Comparison of ENCODE assay signal across 1 cellular context in genomic region chr1:98181041-98181764, GRCh38.
TF ChIP-seq lines count a peak whose summit lies in the region.

No MANE protein-coding gene starts in this region.

TF ChIP-seq in GM12878, 131 proteins besides CTCF, POLR2A, EP300 and RAD21 (continued from another document):
- TF ChIP-seq, protein P1, sequence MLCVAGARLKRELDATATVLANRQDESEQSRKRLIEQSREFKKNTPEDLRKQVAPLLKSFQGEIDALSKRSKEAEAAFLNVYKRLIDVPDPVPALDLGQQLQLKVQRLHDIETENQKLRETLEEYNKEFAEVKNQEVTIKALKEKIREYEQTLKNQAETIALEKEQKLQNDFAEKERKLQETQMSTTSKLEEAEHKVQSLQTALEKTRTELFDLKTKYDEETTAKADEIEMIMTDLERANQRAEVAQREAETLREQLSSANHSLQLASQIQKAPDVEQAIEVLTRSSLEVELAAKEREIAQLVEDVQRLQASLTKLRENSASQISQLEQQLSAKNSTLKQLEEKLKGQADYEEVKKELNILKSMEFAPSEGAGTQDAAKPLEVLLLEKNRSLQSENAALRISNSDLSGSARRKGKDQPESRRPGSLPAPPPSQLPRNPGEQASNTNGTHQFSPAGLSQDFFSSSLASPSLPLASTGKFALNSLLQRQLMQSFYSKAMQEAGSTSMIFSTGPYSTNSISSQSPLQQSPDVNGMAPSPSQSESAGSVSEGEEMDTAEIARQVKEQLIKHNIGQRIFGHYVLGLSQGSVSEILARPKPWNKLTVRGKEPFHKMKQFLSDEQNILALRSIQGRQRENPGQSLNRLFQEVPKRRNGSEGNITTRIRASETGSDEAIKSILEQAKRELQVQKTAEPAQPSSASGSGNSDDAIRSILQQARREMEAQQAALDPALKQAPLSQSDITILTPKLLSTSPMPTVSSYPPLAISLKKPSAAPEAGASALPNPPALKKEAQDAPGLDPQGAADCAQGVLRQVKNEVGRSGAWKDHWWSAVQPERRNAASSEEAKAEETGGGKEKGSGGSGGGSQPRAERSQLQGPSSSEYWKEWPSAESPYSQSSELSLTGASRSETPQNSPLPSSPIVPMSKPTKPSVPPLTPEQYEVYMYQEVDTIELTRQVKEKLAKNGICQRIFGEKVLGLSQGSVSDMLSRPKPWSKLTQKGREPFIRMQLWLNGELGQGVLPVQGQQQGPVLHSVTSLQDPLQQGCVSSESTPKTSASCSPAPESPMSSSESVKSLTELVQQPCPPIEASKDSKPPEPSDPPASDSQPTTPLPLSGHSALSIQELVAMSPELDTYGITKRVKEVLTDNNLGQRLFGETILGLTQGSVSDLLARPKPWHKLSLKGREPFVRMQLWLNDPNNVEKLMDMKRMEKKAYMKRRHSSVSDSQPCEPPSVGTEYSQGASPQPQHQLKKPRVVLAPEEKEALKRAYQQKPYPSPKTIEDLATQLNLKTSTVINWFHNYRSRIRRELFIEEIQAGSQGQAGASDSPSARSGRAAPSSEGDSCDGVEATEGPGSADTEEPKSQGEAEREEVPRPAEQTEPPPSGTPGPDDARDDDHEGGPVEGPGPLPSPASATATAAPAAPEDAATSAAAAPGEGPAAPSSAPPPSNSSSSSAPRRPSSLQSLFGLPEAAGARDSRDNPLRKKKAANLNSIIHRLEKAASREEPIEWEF (IDR thresholded peaks at IDR 0.05; ENCODE audit: insufficient replicate concordance, low read depth, low read length): no peak
- TF ChIP-seq BMI1 (IDR thresholded peaks at IDR 0.05; ENCODE audit: borderline replicate concordance): no peak
- TF ChIP-seq E2F8 (IDR thresholded peaks at IDR 0.05; ENCODE audit: low read depth, partially characterized antibody): no peak
